ENCODE assay signal across 7 cellular contexts in the genomic region with DNA sequence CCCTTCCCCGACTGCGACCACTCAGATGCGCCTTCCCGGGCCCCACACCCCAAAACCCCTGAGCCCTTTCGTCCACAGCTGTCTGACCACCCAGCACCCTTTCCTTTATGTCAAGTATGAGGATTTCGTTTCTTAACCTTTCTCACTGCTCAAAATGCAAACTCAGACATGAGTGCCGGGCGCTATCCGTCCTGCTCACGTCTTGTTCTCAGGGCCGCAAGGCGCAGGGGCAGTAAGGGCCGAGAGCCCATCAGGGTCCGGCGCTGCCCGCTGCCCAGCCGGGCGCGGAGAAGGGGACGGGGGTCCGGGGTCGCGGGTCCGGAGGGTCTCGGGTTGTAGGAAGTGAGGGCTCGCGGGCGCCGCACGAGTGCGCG. TPM values are rescaled to one million over a fixed set of nuclear protein-coding genes. Genes with fewer than 3 reads are reported as not detected.
A peak's percentile ranks its signal among the peaks of the same experiment; 100 is the strongest.
DNase-seq lines count a peak whose midpoint lies in the region; ATAC-seq, FAIRE-seq and TF ChIP-seq lines count a peak whose summit lies in the region.

No MANE protein-coding gene starts in this region.

- H3K36me3 Mint-ChIP-seq in naive thymus-derived CD4-positive, alpha-beta T cell = peaks cover 27 to 61% (median 40%) of the 10 kb centered on the region in 5 donors

- H3K27ac ChIP-seq in KOPT-K1 (ENCODE audit: low read depth, low read length, poor library complexity, severe bottlenecking) (peak overlapping the region; percentile 95), coronary artery (peak overlapping the region; percentile 95 to 98)
- peak overlapping the region; percentile 98 for H3K27ac ChIP-seq in naive thymus-derived CD4-positive, alpha-beta T cell (ENCODE audit: low read depth, low read length)

- H3K4me3 ChIP-seq in coronary artery = peak overlapping the region; percentile 96
- peak overlapping the region; percentile 99 for H3K4me3 ChIP-seq in naive thymus-derived CD4-positive, alpha-beta T cell (ENCODE audit: low read length)

- no peak for TF ChIP-seq CTCF in coronary artery (IDR thresholded peaks at IDR 0.05)

- H3K9me3 Mint-ChIP-seq in naive thymus-derived CD4-positive, alpha-beta T cell = peaks cover 0 to 21% (median 8%) of the 10 kb centered on the region in 11 donors

- no peak for ATAC-seq in naive thymus-derived CD4-positive, alpha-beta T cell
- ATAC-seq in GM19452 (IDR thresholded peaks at IDR 0.05; ENCODE audit: unreplicated experiment) = no peak
- no peak for ATAC-seq in esophagus mucosa

- peak; percentile 38 for DNase-seq in GM19239 (ENCODE audit: insufficient read length, low spot score)
- no peak for DNase-seq in coronary artery (ENCODE audit: low spot score)
- DNase-seq in naive thymus-derived CD4-positive, alpha-beta T cell = no peak
- no peak for DNase-seq in T-helper 9 cell

- POLR2A ChIA-PET in naive thymus-derived CD4-positive, alpha-beta T cell (lab: Charles Lee) = interaction anchor here (0.8 to 2.0 kb wide), 5 partner anchors 12 to 347 kb away, joined by 3 to 5 read pairs (median 3); no protein-coding TSS in a partner anchor

- H3K4me1 Mint-ChIP-seq in naive thymus-derived CD4-positive, alpha-beta T cell = peaks cover 26 to 53% (median 43%) of the 10 kb centered on the region in 7 donors

- peak overlapping the region; percentile 94 to 100 (median 98) for H3K27ac Mint-ChIP-seq in naive thymus-derived CD4-positive, alpha-beta T cell

- no peaks in the 10 kb centered on the region for H3K27me3 ChIP-seq in naive thymus-derived CD4-positive, alpha-beta T cell (ENCODE audit: control insufficient read depth in 2 of 2, insufficient read depth in 2 of 2, low read length in 2 of 2)

- H3K4me3 Mint-ChIP-seq in naive thymus-derived CD4-positive, alpha-beta T cell = peak overlapping the region; percentile 94 to 100 (median 99)

- intact Hi-C loops in naive thymus-derived CD4-positive, alpha-beta T cell (cut with micrococcal nuclease) = loop anchor here (1.0 to 10.0 kb wide), 6 partner anchors 41 to 1494 kb away; a partner anchor contains a TSS

- peaks cover 22 to 27% of the 10 kb centered on the region in 2 donors for H3K4me1 ChIP-seq in naive thymus-derived CD4-positive, alpha-beta T cell (ENCODE audit: control insufficient read depth in 2 of 2, insufficient read depth in 2 of 2, low read length in 2 of 2)

- H3K27me3 Mint-ChIP-seq in naive thymus-derived CD4-positive, alpha-beta T cell = peaks cover 0 to 2% (median 0%) of the 10 kb centered on the region in 5 donors

- peaks cover 55% of the 10 kb centered on the region for H3K36me3 ChIP-seq in KOPT-K1 (ENCODE audit: insufficient read depth, low read length)
- H3K36me3 ChIP-seq in naive thymus-derived CD4-positive, alpha-beta T cell (ENCODE audit: control insufficient read depth in 2 of 3, insufficient read depth in 3 of 3, low read length in 3 of 3) = peaks cover 0 to 20% (median 2%) of the 10 kb centered on the region in 3 experiments

- FAIRE-seq in GM19239 (lab: Jason Lieb, UNC) = peak; percentile 4

- CTCF ChIA-PET in naive thymus-derived CD4-positive, alpha-beta T cell (lab: Charles Lee) = no interaction called here

- peaks cover 37% of the 10 kb centered on the region for H3K9me3 ChIP-seq in KOPT-K1 (ENCODE audit: insufficient read depth, low read length, poor library complexity, severe bottlenecking)
- H3K9me3 ChIP-seq in naive thymus-derived CD4-positive, alpha-beta T cell (ENCODE audit: control insufficient read depth in 2 of 3, low read length in 3 of 3) = peaks cover 0 to 1% (median 0%) of the 10 kb centered on the region in 3 experiments

RNA-seq across cellular contexts. Expression of a gene that starts 0.7 kb away (rescaled TPM):
- 100 to 1,000 TPM in 4 of 5 experiments, 10 to 100 TPM in 1; 90.2 to 177 (median 164) TPM for total RNA-seq in naive thymus-derived CD4-positive, alpha-beta T cell
- 10 to 100 TPM; 43.7 to 78.8 TPM for polyA plus RNA-seq in naive thymus-derived CD4-positive, alpha-beta T cell
- 29.8 TPM for total RNA-seq in esophagus mucosa
